ENCODE assay signal across 17 cellular contexts in genomic region chr11:72144807-72145565, GRCh38. TPM values are rescaled to one million over a fixed set of nuclear protein-coding genes. Genes with fewer than 3 reads are reported as not detected.
DNase-seq lines count a peak whose midpoint lies in the region; TF ChIP-seq lines count a peak whose summit lies in the region.
"Had no signal": no experiment of that assay in that cellular context is flagged by ENCODE, and none has a peak within 500 bp of the region (broad histone marks: within the 10 kb centered on the region; RNA-seq: fewer than 3 reads in every experiment).

No MANE protein-coding gene starts in this region.

- no peak overlapping the region for H3K9ac ChIP-seq in endodermal cell (ENCODE audit: extremely low read depth, low read length, poor library complexity, severe bottlenecking)

- H3K27ac Mint-ChIP-seq in endodermal cell, result no peak overlapping the region
- H3K27ac Mint-ChIP-seq: activated naive CD8-positive, alpha-beta T cell had no signal

- no peaks in the 10 kb centered on the region for H3K36me3 Mint-ChIP-seq in endodermal cell (ENCODE audit: low read depth)
- H3K36me3 Mint-ChIP-seq: activated naive CD8-positive, alpha-beta T cell had no signal

- TF ChIP-seq CTCF in HFF-Myc (IDR thresholded peaks at IDR 0.05; ENCODE audit: low read depth, low read length, missing control alignments), result no peak
- no peak for TF ChIP-seq CTCF in foreskin fibroblast (IDR thresholded peaks at IDR 0.05; ENCODE audit: low read depth, low read length)
- TF ChIP-seq CTCF in endodermal cell (conservative IDR thresholded peaks at IDR 0.05), result no peak

- H3K4me1 Mint-ChIP-seq in endodermal cell, result no peaks in the 10 kb centered on the region

- H3K4me3 Mint-ChIP-seq in endodermal cell, result no peak overlapping the region
- H3K4me3 Mint-ChIP-seq: activated naive CD8-positive, alpha-beta T cell had no signal

- no peak overlapping the region for H3K4me3 ChIP-seq in HFF-Myc (replicated peaks; ENCODE audit: low read depth, low read length)
- H3K4me3 ChIP-seq in foreskin fibroblast (ENCODE audit: low read depth in 1 of 2, low read length in 2 of 2), result no peak overlapping the region
- no peak overlapping the region for H3K4me3 ChIP-seq in endodermal cell (ENCODE audit: low read length)
- no peak overlapping the region for H3K4me3 ChIP-seq in SJCRH30

- H3K4me1 ChIP-seq in endodermal cell (ENCODE audit: control insufficient read depth, insufficient read depth, low read length) (no peaks in the 10 kb centered on the region), SJCRH30 (no peaks in the 10 kb centered on the region)

- H3K27me3 ChIP-seq in endodermal cell (ENCODE audit: control insufficient read depth, insufficient read depth, low read length, poor library complexity, severe bottlenecking) (no peaks in the 10 kb centered on the region), SJCRH30 (no peaks in the 10 kb centered on the region)

- H3K36me3 ChIP-seq in endodermal cell (ENCODE audit: control insufficient read depth, insufficient read depth, low read length) (no peaks in the 10 kb centered on the region), SJCRH30 (no peaks in the 10 kb centered on the region)

- DNase-seq in HFF-Myc (ENCODE audit: extremely low read depth, low read depth), result peak; percentile 2
- peak; percentile 80 for DNase-seq in amniotic epithelial cell (ENCODE audit: low read depth)
- peak; percentile 66 to 72 for DNase-seq in foreskin fibroblast
- DNase-seq in endodermal cell, result no peak
- no peak for DNase-seq in NCI-H82 treated with DMSO at 0.1 percent for 48 hours (lab: John Stamatoyannopoulos, UW; ENCODE audit: unreplicated experiment)
- DNase-seq in activated effector memory CD4-positive, alpha-beta T cell treated with Interleukin-2 at 50 U/mL for 16 hours, result no peak
- no peak for DNase-seq in SJCRH30
- DNase-seq: DMS153, glutamatergic neuron, left ventricle myocardium superior, NCI-H2029 treated with DMSO at 0.1 percent for 48 hours, NCI-H82 had no signal

- H3K9me3 Mint-ChIP-seq in endodermal cell, result no peaks in the 10 kb centered on the region

- H3K27ac ChIP-seq in endodermal cell (ENCODE audit: low read depth, low read length), result no peak overlapping the region
- no peak overlapping the region for H3K27ac ChIP-seq in SJCRH30
- H3K27ac ChIP-seq: VCaP had no signal

- H3K27me3 Mint-ChIP-seq in endodermal cell (ENCODE audit: insufficient read depth), result peaks cover 21% of the 10 kb centered on the region
- H3K27me3 Mint-ChIP-seq: activated naive CD8-positive, alpha-beta T cell had no signal

- H3K9me3 ChIP-seq in endodermal cell (ENCODE audit: control insufficient read depth, low read length) (no peaks in the 10 kb centered on the region), SJCRH30 (replicated peaks) (no peaks in the 10 kb centered on the region)

- WGBS in endodermal cell (ENCODE audit: insufficient coverage in 1 of 2, insufficient read length in 1 of 2), 2 experiments, result 81 to 90% methylated on average over 4 of the region's 4 CpGs

RNA-seq across cellular contexts. Expression of gene FOLR3, which starts 9.5 kb away (rescaled TPM):
- not detected for total RNA-seq in endodermal cell
- polyA plus RNA-seq in endodermal cell (2013, experiment 1 of 2), result not detected
- not detected for polyA plus RNA-seq in endodermal cell (2013, experiment 2 of 2)
- total RNA-seq in SJCRH30 (2014; rRNA removed; shearing (Covaris generic)), result not detected in 2 replicates
- total RNA-seq: dermis microvascular lymphatic vessel endothelial cell, temporal lobe had no signal
- polyA plus RNA-seq: neural cell had no signal

RNA-seq across cellular contexts. Expression of gene ANAPC15, which starts 32.5 kb away (rescaled TPM):
- total RNA-seq in endodermal cell, result 10 to 100 TPM; 51.2 to 54.9 TPM
- polyA plus RNA-seq in endodermal cell (2013, experiment 1 of 2), result 53.3 TPM
- polyA plus RNA-seq in endodermal cell (2013, experiment 2 of 2), result 61.5 TPM
- total RNA-seq in SJCRH30 (2014; rRNA removed; shearing (Covaris generic)), result 38.1 and 42.7 TPM in 2 replicates

RNA-seq across cellular contexts. Expression of gene TOMT, which starts 39.3 kb away (rescaled TPM):
- total RNA-seq in endodermal cell, result not detected
- polyA plus RNA-seq in endodermal cell (2013, experiment 1 of 2), result 0.21 TPM
- polyA plus RNA-seq in endodermal cell (2013, experiment 2 of 2), result not detected
- not detected in 2 replicates for total RNA-seq in SJCRH30 (2014; rRNA removed; shearing (Covaris generic))
- total RNA-seq: dermis microvascular lymphatic vessel endothelial cell, left ventricle myocardium superior, temporal lobe had no signal

RNA-seq across cellular contexts. Expression of gene LAMTOR1, which starts 41.9 kb away (rescaled TPM):
- 100 to 1,000 TPM in 1 of 2 donors, 10 to 100 TPM in 1; 92.0 to 104 TPM for total RNA-seq in endodermal cell
- polyA plus RNA-seq in endodermal cell (2013, experiment 1 of 2), result 114 TPM
- 111 TPM for polyA plus RNA-seq in endodermal cell (2013, experiment 2 of 2)
- total RNA-seq in SJCRH30 (2014; rRNA removed; shearing (Covaris generic)), result 53.4 and 54.3 TPM in 2 replicates

RNA-seq across cellular contexts. Expression of gene FOLR1, which starts 47.0 kb away (rescaled TPM):
- total RNA-seq in endodermal cell, result 10 to 100 TPM; 13.8 to 19.3 TPM
- polyA plus RNA-seq in endodermal cell (2013, experiment 1 of 2), result 5.8 TPM
- 4.8 TPM for polyA plus RNA-seq in endodermal cell (2013, experiment 2 of 2)
- 0.56 and 0.77 TPM in 2 replicates for total RNA-seq in SJCRH30 (2014; rRNA removed; shearing (Covaris generic))
- total RNA-seq: dermis microvascular lymphatic vessel endothelial cell had no signal
- polyA plus RNA-seq: neural cell had no signal

Comparison
In these comparisons a context has a peak if more than half of its experiments do, and no peak if none do; other contexts are left out.
1. DNase-seq: peak in HFF-Myc (single experiment), amniotic epithelial cell (single experiment) and foreskin fibroblast (2 of 2); none in endodermal cell (single experiment), NCI-H82 treated with DMSO at 0.1 percent for 48 hours (single experiment), activated effector memory CD4-positive, alpha-beta T cell treated with Interleukin-2 at 50 U/mL for 16 hours (single experiment) and SJCRH30 (0 of 2).